8 cellular contexts compared by ENCODE assay signal in the genomic region with DNA sequence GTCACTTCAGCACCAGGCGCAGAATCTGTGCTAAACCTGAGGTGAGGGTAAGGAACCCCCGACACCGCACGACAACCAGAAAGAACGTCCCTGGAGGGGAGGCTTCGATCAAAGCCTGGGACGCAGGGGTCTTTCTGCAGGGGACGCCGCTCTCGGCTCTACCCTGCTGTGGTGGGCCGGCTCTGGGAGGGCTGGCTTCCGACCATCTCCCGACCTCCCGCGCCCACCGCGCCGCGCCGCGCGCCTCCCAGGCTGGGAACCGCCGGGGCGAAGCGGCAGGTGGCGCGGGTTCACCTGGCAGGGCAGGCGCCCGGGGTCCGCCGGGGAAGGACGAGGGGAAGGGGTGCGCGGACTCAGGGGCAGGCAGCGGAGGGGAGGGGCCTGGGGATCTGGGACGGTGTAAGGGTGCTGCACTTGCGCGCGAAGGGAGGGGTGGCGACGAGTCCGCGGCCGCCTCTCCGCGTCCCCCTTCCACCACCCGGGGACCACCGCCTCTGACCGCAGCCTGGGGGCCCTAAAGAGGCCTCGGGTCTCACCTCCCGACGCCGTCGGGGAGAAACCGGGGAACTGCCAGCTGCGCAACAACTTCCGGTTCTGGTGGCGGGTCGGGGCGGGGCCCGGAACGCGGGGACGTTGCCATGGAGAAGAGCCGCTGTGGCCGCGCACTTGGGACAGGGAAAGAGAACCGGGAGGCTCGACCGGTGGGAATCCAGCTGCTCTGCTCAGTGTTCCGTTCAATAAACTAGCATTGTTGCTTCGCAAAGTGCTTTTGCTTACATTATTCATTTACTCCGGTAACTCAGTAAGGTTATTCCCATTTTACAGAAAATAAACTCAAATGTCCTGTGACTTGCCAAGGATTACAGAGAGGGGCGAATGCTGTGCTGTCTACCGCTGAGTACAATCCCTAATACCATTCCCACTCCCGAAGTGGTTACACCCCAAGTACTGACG. TPM values are rescaled to one million over a fixed set of nuclear protein-coding genes. Genes with fewer than 3 reads are reported as not detected.
A peak's percentile ranks its signal among the peaks of the same experiment; 100 is the strongest.
DNase-seq lines count a peak whose midpoint lies in the region; ATAC-seq and TF ChIP-seq lines count a peak whose summit lies in the region.

A gene (minus strand): TSS at position 596 of the 954 bp plus-strand sequence. CDS start 3,045 bp downstream, outside the sequence.

- peak; percentile 55 for DNase-seq in BE2C
- peak; percentile 11 to 48 for DNase-seq in NOMO-1 (lab: John Stamatoyannopoulos, UW; ENCODE audit: unreplicated experiment in 2 of 2)
- DNase-seq in activated CD8-positive, alpha-beta memory T cell treated with anti-CD3 and anti-CD28 coated beads, Interleukin-2, amount 50 U/mL, for 24 hours (ENCODE audit: extremely low read depth) = peak; percentile 30
- DNase-seq in epithelial cell of esophagus (ENCODE audit: low read depth) = peak; percentile 54
- DNase-seq in stimulated activated CD8-positive, alpha-beta memory T cell treated with anti-CD3 and anti-CD28 coated beads, Interleukin-2, amount 100 ng/mL, for 48 hours (ENCODE audit: low read depth in 2 of 2) = peak; percentile 52 to 62

- peak; percentile 84 for ATAC-seq in GM19324 (IDR thresholded peaks at IDR 0.05; ENCODE audit: low FRiP score, unreplicated experiment)
- peak; percentile 80 for ATAC-seq in HG03442 (IDR thresholded peaks at IDR 0.05; ENCODE audit: unreplicated experiment)

- H3K4me3 ChIP-seq in BE2C (ENCODE audit: low read depth, low read length) (peak within 1 kb of the TSS; percentile 56), epithelial cell of esophagus (ENCODE audit: low read length) (peak within 1 kb of the TSS; percentile 65), mononuclear cell (ENCODE audit: low read length) (peak within 1 kb of the TSS; percentile 66)

- no peak for TF ChIP-seq CTCF in BE2C (IDR thresholded peaks at IDR 0.05; ENCODE audit: low read depth, low read length)
- no peak for TF ChIP-seq CTCF in epithelial cell of esophagus (IDR thresholded peaks at IDR 0.05; ENCODE audit: insufficient read depth, low read depth, low read length, missing control alignments)

- H3K9me3 ChIP-seq in BE2C = no peaks in the 10 kb centered on the region
- H3K9me3 ChIP-seq in mononuclear cell (ENCODE audit: low read depth, low read length) = no peaks in the 10 kb centered on the region

- H3K4me1 ChIP-seq in BE2C (no peaks in the 10 kb centered on the region), mononuclear cell (ENCODE audit: insufficient read depth, low read length) (peaks cover 11% of the 10 kb centered on the region)

- H3K27me3 ChIP-seq in BE2C (no peaks in the 10 kb centered on the region), mononuclear cell (ENCODE audit: insufficient read depth, low read length) (no peaks in the 10 kb centered on the region)

- no peaks in the 10 kb centered on the region for H3K36me3 ChIP-seq in BE2C

RNA-seq across cellular contexts. Expression of the gene that starts here (rescaled TPM):
- 0.79 TPM for polyA plus RNA-seq in BE2C (2012; ENCODE audit: insufficient read depth, insufficient read length, low read depth)
- total RNA-seq in mononuclear cell = 0.52 TPM

Comparison
In these comparisons a context has a peak if more than half of its experiments do, and no peak if none do; other contexts are left out.
1. Peak in every context shown above with its lines: DNase-seq, ATAC-seq and H3K4me3 ChIP-seq.